ENCODE assay signal across 1 cellular context in the genomic region with DNA sequence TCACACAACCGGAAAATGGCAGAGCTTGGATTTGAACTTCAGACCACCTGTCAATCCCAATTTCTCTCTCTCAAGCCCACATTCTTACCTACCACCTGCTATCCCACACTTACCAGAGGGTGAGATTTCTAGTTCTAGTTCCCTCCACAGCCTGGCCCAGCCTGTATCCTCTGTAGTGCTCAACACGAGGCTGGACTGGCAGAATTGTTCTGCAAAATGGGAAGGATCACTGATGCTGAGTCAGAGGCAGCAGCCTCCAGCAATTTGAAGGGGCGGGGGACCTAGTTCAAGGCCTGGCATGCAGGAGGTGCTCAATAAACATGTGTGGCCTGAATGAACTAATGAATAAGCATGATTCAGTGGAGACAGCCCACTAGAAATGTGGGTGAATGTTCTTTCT.
A peak's percentile ranks its signal among the peaks of the same experiment; 100 is the strongest.
TF ChIP-seq lines count a peak whose summit lies in the region.

No MANE protein-coding gene starts in this region.

TF ChIP-seq in HepG2, 621 proteins besides CTCF, POLR2A, EP300 and RAD21 (continued from another document and continues in another):
- TF ChIP-seq, protein P1, sequence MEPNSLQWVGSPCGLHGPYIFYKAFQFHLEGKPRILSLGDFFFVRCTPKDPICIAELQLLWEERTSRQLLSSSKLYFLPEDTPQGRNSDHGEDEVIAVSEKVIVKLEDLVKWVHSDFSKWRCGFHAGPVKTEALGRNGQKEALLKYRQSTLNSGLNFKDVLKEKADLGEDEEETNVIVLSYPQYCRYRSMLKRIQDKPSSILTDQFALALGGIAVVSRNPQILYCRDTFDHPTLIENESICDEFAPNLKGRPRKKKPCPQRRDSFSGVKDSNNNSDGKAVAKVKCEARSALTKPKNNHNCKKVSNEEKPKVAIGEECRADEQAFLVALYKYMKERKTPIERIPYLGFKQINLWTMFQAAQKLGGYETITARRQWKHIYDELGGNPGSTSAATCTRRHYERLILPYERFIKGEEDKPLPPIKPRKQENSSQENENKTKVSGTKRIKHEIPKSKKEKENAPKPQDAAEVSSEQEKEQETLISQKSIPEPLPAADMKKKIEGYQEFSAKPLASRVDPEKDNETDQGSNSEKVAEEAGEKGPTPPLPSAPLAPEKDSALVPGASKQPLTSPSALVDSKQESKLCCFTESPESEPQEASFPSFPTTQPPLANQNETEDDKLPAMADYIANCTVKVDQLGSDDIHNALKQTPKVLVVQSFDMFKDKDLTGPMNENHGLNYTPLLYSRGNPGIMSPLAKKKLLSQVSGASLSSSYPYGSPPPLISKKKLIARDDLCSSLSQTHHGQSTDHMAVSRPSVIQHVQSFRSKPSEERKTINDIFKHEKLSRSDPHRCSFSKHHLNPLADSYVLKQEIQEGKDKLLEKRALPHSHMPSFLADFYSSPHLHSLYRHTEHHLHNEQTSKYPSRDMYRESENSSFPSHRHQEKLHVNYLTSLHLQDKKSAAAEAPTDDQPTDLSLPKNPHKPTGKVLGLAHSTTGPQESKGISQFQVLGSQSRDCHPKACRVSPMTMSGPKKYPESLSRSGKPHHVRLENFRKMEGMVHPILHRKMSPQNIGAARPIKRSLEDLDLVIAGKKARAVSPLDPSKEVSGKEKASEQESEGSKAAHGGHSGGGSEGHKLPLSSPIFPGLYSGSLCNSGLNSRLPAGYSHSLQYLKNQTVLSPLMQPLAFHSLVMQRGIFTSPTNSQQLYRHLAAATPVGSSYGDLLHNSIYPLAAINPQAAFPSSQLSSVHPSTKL (CRISPR knock-in tag; IDR thresholded peaks at IDR 0.05), result no peak
- TF ChIP-seq ZNF749 (CRISPR knock-in tag; IDR thresholded peaks at IDR 0.05; ENCODE audit: borderline replicate concordance), result no peak
- no peak for TF ChIP-seq ZNF674 (CRISPR knock-in tag; IDR thresholded peaks at IDR 0.05; ENCODE audit: low read depth)
- TF ChIP-seq, protein P2, sequence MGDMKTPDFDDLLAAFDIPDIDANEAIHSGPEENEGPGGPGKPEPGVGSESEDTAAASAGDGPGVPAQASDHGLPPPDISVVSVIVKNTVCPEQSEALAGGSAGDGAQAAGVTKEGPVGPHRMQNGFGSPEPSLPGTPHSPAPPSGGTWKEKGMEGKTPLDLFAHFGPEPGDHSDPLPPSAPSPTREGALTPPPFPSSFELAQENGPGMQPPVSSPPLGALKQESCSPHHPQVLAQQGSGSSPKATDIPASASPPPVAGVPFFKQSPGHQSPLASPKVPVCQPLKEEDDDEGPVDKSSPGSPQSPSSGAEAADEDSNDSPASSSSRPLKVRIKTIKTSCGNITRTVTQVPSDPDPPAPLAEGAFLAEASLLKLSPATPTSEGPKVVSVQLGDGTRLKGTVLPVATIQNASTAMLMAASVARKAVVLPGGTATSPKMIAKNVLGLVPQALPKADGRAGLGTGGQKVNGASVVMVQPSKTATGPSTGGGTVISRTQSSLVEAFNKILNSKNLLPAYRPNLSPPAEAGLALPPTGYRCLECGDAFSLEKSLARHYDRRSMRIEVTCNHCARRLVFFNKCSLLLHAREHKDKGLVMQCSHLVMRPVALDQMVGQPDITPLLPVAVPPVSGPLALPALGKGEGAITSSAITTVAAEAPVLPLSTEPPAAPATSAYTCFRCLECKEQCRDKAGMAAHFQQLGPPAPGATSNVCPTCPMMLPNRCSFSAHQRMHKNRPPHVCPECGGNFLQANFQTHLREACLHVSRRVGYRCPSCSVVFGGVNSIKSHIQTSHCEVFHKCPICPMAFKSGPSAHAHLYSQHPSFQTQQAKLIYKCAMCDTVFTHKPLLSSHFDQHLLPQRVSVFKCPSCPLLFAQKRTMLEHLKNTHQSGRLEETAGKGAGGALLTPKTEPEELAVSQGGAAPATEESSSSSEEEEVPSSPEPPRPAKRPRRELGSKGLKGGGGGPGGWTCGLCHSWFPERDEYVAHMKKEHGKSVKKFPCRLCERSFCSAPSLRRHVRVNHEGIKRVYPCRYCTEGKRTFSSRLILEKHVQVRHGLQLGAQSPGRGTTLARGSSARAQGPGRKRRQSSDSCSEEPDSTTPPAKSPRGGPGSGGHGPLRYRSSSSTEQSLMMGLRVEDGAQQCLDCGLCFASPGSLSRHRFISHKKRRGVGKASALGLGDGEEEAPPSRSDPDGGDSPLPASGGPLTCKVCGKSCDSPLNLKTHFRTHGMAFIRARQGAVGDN (CRISPR knock-in tag; IDR thresholded peaks at IDR 0.05), result no peak; the same call in 1 of the 2 replicates
- TF ChIP-seq PCBP2 (optimal IDR thresholded peaks at IDR 0.05; ENCODE audit: low read depth, low read length, poor library complexity, severe bottlenecking), result no peak
- TF ChIP-seq ZNF629 (CRISPR knock-in tag; conservative IDR thresholded peaks at IDR 0.05), result 0 out of 2 replicates have a peak, but pooled peaks have one; percentile 4
- TF ChIP-seq HNF4G (IDR thresholded peaks at IDR 0.05; ENCODE audit: borderline replicate concordance, low read depth, low read length), result no peak
- no peak for TF ChIP-seq HNF4G (CRISPR knock-in tag; IDR thresholded peaks at IDR 0.05; ENCODE audit: borderline replicate concordance, low read depth)
- TF ChIP-seq DNMT3B (CRISPR knock-in tag; conservative IDR thresholded peaks at IDR 0.05), result no peak
- TF ChIP-seq, protein P3, sequence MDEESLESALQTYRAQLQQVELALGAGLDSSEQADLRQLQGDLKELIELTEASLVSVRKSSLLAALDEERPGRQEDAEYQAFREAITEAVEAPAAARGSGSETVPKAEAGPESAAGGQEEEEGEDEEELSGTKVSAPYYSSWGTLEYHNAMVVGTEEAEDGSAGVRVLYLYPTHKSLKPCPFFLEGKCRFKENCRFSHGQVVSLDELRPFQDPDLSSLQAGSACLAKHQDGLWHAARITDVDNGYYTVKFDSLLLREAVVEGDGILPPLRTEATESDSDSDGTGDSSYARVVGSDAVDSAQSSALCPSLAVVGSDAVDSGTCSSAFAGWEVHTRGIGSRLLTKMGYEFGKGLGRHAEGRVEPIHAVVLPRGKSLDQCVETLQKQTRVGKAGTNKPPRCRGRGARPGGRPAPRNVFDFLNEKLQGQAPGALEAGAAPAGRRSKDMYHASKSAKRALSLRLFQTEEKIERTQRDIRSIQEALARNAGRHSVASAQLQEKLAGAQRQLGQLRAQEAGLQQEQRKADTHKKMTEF (CRISPR knock-in tag; IDR thresholded peaks at IDR 0.05), result no peak
- TF ChIP-seq THYN1 (CRISPR knock-in tag; IDR thresholded peaks at IDR 0.05; ENCODE audit: borderline replicate concordance, low read depth), result no peak
- no peak for TF ChIP-seq AHR (CRISPR knock-in tag; IDR thresholded peaks at IDR 0.05)
- TF ChIP-seq, protein P4, sequence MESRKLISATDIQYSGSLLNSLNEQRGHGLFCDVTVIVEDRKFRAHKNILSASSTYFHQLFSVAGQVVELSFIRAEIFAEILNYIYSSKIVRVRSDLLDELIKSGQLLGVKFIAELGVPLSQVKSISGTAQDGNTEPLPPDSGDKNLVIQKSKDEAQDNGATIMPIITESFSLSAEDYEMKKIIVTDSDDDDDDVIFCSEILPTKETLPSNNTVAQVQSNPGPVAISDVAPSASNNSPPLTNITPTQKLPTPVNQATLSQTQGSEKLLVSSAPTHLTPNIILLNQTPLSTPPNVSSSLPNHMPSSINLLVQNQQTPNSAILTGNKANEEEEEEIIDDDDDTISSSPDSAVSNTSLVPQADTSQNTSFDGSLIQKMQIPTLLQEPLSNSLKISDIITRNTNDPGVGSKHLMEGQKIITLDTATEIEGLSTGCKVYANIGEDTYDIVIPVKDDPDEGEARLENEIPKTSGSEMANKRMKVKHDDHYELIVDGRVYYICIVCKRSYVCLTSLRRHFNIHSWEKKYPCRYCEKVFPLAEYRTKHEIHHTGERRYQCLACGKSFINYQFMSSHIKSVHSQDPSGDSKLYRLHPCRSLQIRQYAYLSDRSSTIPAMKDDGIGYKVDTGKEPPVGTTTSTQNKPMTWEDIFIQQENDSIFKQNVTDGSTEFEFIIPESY (CRISPR knock-in tag; IDR thresholded peaks at IDR 0.05), result peak; percentile 70
- TF ChIP-seq, protein P5, sequence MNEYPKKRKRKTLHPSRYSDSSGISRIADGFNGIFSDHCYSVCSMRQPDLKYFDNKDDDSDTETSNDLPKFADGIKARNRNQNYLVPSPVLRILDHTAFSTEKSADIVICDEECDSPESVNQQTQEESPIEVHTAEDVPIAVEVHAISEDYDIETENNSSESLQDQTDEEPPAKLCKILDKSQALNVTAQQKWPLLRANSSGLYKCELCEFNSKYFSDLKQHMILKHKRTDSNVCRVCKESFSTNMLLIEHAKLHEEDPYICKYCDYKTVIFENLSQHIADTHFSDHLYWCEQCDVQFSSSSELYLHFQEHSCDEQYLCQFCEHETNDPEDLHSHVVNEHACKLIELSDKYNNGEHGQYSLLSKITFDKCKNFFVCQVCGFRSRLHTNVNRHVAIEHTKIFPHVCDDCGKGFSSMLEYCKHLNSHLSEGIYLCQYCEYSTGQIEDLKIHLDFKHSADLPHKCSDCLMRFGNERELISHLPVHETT (CRISPR knock-in tag; conservative IDR thresholded peaks at IDR 0.05), result no peak
- no peak for TF ChIP-seq MLLT10 (CRISPR knock-in tag; IDR thresholded peaks at IDR 0.05)
- no peak for TF ChIP-seq ZNF451 (CRISPR knock-in tag; IDR thresholded peaks at IDR 0.05)
- TF ChIP-seq PRPF4 (IDR thresholded peaks at IDR 0.05; ENCODE audit: low read depth, low read length, poor library complexity, severe bottlenecking), result no peak
- TF ChIP-seq, protein P6, sequence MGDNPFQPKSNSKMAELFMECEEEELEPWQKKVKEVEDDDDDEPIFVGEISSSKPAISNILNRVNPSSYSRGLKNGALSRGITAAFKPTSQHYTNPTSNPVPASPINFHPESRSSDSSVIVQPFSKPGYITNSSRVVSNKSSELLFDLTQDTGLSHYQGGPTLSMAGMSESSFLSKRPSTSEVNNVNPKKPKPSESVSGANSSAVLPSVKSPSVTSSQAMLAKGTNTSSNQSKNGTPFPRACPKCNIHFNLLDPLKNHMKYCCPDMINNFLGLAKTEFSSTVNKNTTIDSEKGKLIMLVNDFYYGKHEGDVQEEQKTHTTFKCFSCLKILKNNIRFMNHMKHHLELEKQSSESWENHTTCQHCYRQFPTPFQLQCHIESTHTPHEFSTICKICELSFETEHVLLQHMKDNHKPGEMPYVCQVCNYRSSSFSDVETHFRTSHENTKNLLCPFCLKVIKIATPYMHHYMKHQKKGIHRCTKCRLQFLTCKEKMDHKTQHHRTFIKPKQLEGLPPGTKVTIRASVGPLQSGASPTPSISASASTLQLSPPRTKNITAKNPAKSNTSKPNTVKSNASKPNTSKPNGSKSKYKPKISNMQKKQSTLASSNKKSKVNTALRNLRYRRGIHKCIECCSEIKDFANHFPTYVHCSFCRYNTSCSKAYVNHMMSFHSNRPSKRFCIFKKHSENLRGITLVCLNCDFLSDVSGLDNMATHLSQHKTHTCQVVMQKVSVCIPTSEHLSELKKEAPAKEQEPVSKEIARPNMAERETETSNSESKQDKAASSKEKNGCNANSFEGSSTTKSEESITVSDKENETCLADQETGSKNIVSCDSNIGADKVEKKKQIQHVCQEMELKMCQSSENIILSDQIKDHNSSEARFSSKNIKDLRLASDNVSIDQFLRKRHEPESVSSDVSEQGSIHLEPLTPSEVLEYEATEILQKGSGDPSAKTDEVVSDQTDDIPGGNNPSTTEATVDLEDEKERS (CRISPR knock-in tag; IDR thresholded peaks at IDR 0.05), result 0 out of 2 replicates have a peak, but pooled peaks have one; percentile 22
- TF ChIP-seq MAFK (conservative IDR thresholded peaks at IDR 0.05 in 1 of 2, IDR thresholded peaks at IDR 0.05 in 1 of 2; ENCODE audit: low read length in 2 of 2), result no peak
- no peak for TF ChIP-seq ZNF264 (CRISPR knock-in tag; IDR thresholded peaks at IDR 0.05)
- TF ChIP-seq SNAI1 (CRISPR knock-in tag; IDR thresholded peaks at IDR 0.05; ENCODE audit: borderline replicate concordance), result no peak
- TF ChIP-seq, protein P7, sequence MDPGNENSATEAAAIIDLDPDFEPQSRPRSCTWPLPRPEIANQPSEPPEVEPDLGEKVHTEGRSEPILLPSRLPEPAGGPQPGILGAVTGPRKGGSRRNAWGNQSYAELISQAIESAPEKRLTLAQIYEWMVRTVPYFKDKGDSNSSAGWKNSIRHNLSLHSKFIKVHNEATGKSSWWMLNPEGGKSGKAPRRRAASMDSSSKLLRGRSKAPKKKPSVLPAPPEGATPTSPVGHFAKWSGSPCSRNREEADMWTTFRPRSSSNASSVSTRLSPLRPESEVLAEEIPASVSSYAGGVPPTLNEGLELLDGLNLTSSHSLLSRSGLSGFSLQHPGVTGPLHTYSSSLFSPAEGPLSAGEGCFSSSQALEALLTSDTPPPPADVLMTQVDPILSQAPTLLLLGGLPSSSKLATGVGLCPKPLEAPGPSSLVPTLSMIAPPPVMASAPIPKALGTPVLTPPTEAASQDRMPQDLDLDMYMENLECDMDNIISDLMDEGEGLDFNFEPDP (CRISPR knock-in tag; conservative IDR thresholded peaks at IDR 0.05), result no peak
- no peak for TF ChIP-seq FLYWCH1 (CRISPR knock-in tag; IDR thresholded peaks at IDR 0.05)
- no peak for TF ChIP-seq ZMAT3 (CRISPR knock-in tag; conservative IDR thresholded peaks at IDR 0.05)
- TF ChIP-seq, protein P8, sequence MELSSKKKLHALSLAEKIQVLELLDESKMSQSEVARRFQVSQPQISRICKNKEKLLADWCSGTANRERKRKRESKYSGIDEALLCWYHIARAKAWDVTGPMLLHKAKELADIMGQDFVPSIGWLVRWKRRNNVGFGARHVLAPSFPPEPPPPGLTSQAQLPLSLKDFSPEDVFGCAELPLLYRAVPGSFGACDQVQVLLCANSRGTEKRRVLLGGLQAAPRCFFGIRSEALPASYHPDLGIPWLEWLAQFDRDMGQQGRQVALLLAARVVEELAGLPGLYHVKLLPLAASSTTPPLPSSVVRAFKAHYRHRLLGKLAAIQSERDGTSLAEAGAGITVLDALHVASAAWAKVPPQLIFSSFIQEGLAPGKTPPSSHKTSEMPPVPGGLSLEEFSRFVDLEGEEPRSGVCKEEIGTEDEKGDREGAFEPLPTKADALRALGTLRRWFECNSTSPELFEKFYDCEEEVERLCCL (CRISPR knock-in tag; IDR thresholded peaks at IDR 0.05; ENCODE audit: borderline replicate concordance), result no peak
- TF ChIP-seq DNMT1 (CRISPR knock-in tag; IDR thresholded peaks at IDR 0.05), result no peak
- no peak for TF ChIP-seq GABPA (IDR thresholded peaks at IDR 0.05; ENCODE audit: low read depth, low read length)
- TF ChIP-seq GABPA (CRISPR knock-in tag; IDR thresholded peaks at IDR 0.05; ENCODE audit: low read depth), result no peak
- TF ChIP-seq NR2F2 (IDR thresholded peaks at IDR 0.05; ENCODE audit: borderline replicate concordance, low read depth), result no peak
- TF ChIP-seq, protein P9, sequence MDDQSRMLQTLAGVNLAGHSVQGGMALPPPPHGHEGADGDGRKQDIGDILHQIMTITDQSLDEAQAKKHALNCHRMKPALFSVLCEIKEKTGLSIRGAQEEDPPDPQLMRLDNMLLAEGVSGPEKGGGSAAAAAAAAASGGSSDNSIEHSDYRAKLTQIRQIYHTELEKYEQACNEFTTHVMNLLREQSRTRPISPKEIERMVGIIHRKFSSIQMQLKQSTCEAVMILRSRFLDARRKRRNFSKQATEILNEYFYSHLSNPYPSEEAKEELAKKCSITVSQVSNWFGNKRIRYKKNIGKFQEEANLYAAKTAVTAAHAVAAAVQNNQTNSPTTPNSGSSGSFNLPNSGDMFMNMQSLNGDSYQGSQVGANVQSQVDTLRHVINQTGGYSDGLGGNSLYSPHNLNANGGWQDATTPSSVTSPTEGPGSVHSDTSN (CRISPR knock-in tag; IDR thresholded peaks at IDR 0.05; ENCODE audit: borderline replicate concordance), result no peak
- no peak for TF ChIP-seq ETV5 (CRISPR knock-in tag; IDR thresholded peaks at IDR 0.05; ENCODE audit: borderline replicate concordance)
- no peak for TF ChIP-seq ZNF44 (CRISPR knock-in tag; IDR thresholded peaks at IDR 0.05)
- no peak for TF ChIP-seq NAIF1 (CRISPR knock-in tag; IDR thresholded peaks at IDR 0.05; ENCODE audit: borderline replicate concordance)
- TF ChIP-seq MZF1 (CRISPR knock-in tag; IDR thresholded peaks at IDR 0.05; ENCODE audit: borderline replicate concordance), result peak; percentile 55; the same call in 1 of the 2 replicates
